8 cellular contexts compared by ENCODE assay signal in the genomic region with DNA sequence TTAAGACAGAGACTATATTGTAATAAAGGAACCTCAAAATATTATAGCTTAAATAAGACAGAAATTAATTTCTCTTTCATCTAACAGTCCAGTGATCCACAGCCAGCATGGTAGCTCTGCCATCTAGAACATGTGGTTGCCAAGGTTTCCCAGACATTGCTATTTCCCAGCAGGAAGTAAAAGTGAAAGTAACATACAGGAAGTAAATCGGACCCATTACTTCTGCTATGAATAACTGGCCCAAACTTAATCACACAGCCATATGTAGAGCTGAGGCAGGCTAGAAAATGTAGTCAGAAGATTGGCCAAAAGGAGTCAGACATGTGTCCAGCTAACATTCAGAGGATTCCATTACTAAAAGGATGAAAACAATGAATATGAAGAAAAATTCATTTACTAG.
DNase-seq lines count a peak whose midpoint lies in the region; ATAC-seq and TF ChIP-seq lines count a peak whose summit lies in the region.

No MANE protein-coding gene starts in this region.

- POLR2A ChIA-PET in HEK293 (lab: Yijun Ruan, JAX) = no interaction called here

- H3K36me3 Mint-ChIP-seq in activated naive CD4-positive, alpha-beta T cell treated with anti-CD3 and anti-CD28 coated beads, Interleukin-2, amount 50 U/mL, for 72 hours = peaks cover 0 to 4% of the 10 kb centered on the region in 2 donors

- DNase-seq in DMS153 treated with DMSO at 0.1 percent for 48 hours (lab: John Stamatoyannopoulos, UW; ENCODE audit: unreplicated experiment) (peak; percentile 87), NCI-H748 (lab: John Stamatoyannopoulos, UW; ENCODE audit: unreplicated experiment) (peak; percentile 76), fibroblast of villous mesenchyme (ENCODE audit: low read depth) (peak; percentile 8), hypothalamus (lab: John Stamatoyannopoulos, UW) (no peak), NCI-H446 treated with DMSO at 0.1 percent for 48 hours (lab: John Stamatoyannopoulos, UW) (no peak), G401 (ENCODE audit: low spot score) (no peak)
- no peak for DNase-seq in activated naive CD4-positive, alpha-beta T cell treated with anti-CD3 and anti-CD28 coated beads, Interleukin-2, amount 50 U/mL, for 72 hours (ENCODE audit: low spot score in 2 of 2)

- H3K4me1 ChIP-seq in HEK293 (ENCODE audit: control insufficient read depth, insufficient read depth, low read length) = no peaks in the 10 kb centered on the region

- no peak for TF ChIP-seq CTCF in HEK293 (tag by site-specific recombination; IDR thresholded peaks at IDR 0.05)
- TF ChIP-seq CTCF in fibroblast of villous mesenchyme (IDR thresholded peaks at IDR 0.05; ENCODE audit: insufficient read depth, low read depth, low read length) = no peak

- no peak overlapping the region for H3K27ac Mint-ChIP-seq in activated naive CD4-positive, alpha-beta T cell treated with anti-CD3 and anti-CD28 coated beads, Interleukin-2, amount 50 U/mL, for 72 hours

- no peaks in the 10 kb centered on the region for H3K36me3 ChIP-seq in HEK293 (ENCODE audit: control insufficient read depth in 2 of 2, insufficient read depth in 1 of 2, low read length in 2 of 2)

- ATAC-seq in activated naive CD4-positive, alpha-beta T cell treated with anti-CD3 and anti-CD28 coated beads, Interleukin-2, amount 50 U/mL, for 72 hours = no peak

- no peaks in the 10 kb centered on the region for H3K9me3 ChIP-seq in HEK293 (ENCODE audit: control insufficient read depth, insufficient read depth, low read depth, low read length)

- in situ Hi-C loops in G401 (cut with HindIII; ENCODE audit: low sequenced_read_pairs) = no loop called here

- CTCF ChIA-PET in HEK293 (lab: Yijun Ruan, JAX) = interaction anchor here (1.0 to 1.2 kb wide), 3 partner anchors 167 to 314 kb away, joined by 3 to 7 read pairs (median 3); no protein-coding TSS in a partner anchor

- peaks cover 10 to 17% of the 10 kb centered on the region in 2 donors for H3K9me3 Mint-ChIP-seq in activated naive CD4-positive, alpha-beta T cell treated with anti-CD3 and anti-CD28 coated beads, Interleukin-2, amount 50 U/mL, for 72 hours

- H3K4me3 ChIP-seq in HEK293 (ENCODE audit: low read depth, low read length) (no peak overlapping the region), fibroblast of villous mesenchyme (ENCODE audit: low read depth, low read length) (peak overlapping the region; percentile 0)

- no peak overlapping the region for H3K27ac ChIP-seq in HEK293 (ENCODE audit: extremely low read depth, low read depth, low read length)

TF ChIP-seq in HEK293, 187 proteins besides CTCF, POLR2A, EP300 and RAD21:
- TF ChIP-seq, protein P1, sequence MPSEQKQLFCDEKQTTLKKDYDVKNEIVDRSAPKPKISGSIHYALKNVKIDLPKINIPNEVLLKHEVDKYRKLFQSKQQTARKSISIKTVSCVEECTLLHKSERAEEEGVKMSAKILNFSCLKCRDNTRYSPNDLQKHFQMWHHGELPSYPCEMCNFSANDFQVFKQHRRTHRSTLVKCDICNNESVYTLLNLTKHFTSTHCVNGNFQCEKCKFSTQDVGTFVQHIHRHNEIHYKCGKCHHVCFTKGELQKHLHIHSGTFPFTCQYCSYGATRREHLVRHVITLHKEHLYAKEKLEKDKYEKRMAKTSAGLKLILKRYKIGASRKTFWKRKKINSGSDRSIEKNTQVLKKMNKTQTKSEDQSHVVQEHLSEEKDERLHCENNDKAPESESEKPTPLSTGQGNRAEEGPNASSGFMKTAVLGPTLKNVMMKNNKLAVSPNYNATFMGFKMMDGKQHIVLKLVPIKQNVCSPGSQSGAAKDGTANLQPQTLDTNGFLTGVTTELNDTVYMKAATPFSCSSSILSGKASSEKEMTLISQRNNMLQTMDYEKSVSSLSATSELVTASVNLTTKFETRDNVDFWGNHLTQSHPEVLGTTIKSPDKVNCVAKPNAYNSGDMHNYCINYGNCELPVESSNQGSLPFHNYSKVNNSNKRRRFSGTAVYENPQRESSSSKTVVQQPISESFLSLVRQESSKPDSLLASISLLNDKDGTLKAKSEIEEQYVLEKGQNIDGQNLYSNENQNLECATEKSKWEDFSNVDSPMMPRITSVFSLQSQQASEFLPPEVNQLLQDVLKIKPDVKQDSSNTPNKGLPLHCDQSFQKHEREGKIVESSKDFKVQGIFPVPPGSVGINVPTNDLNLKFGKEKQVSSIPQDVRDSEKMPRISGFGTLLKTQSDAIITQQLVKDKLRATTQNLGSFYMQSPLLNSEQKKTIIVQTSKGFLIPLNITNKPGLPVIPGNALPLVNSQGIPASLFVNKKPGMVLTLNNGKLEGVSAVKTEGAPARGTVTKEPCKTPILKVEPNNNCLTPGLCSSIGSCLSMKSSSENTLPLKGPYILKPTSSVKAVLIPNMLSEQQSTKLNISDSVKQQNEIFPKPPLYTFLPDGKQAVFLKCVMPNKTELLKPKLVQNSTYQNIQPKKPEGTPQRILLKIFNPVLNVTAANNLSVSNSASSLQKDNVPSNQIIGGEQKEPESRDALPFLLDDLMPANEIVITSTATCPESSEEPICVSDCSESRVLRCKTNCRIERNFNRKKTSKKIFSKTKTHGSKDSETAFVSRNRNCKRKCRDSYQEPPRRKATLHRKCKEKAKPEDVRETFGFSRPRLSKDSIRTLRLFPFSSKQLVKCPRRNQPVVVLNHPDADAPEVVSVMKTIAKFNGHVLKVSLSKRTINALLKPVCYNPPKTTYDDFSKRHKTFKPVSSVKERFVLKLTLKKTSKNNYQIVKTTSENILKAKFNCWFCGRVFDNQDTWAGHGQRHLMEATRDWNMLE (tag by site-specific recombination; conservative IDR thresholded peaks at IDR 0.05; ENCODE audit: low read depth) = peak; percentile 65
- TF ChIP-seq ZNF138 (tag by site-specific recombination; IDR thresholded peaks at IDR 0.05; ENCODE audit: borderline replicate concordance) = no peak
- TF ChIP-seq ZNF311 (tag by site-specific recombination; IDR thresholded peaks at IDR 0.05; ENCODE audit: borderline replicate concordance) = no peak
- TF ChIP-seq ZNF658 (tag by site-specific recombination; IDR thresholded peaks at IDR 0.05) = no peak
- TF ChIP-seq ZNF843 (tag by site-specific recombination; IDR thresholded peaks at IDR 0.05) = no peak
- TF ChIP-seq ZNF510 (tag by site-specific recombination; IDR thresholded peaks at IDR 0.05; ENCODE audit: insufficient replicate concordance) = no peak
- TF ChIP-seq ZNF221 (tag by site-specific recombination; IDR thresholded peaks at IDR 0.05; ENCODE audit: borderline replicate concordance) = no peak
- TF ChIP-seq ZBTB17 (tag by site-specific recombination; IDR thresholded peaks at IDR 0.05) = peak; percentile 21; the same call in 1 of the 2 replicates
- TF ChIP-seq ZIC2 (tag by site-specific recombination; IDR thresholded peaks at IDR 0.05) = no peak

Comparison
In these comparisons a context has a peak if more than half of its experiments do, and no peak if none do; other contexts are left out.
1. DNase-seq: peak in DMS153 treated with DMSO at 0.1 percent for 48 hours (single experiment), NCI-H748 (single experiment) and fibroblast of villous mesenchyme (single experiment); none in hypothalamus (0 of 51), activated naive CD4-positive, alpha-beta T cell treated with anti-CD3 and anti-CD28 coated beads, Interleukin-2, amount 50 U/mL, for 72 hours (0 of 2), NCI-H446 treated with DMSO at 0.1 percent for 48 hours (single experiment) and G401 (single experiment).